2 cellular contexts compared by ENCODE assay signal in the genomic region with DNA sequence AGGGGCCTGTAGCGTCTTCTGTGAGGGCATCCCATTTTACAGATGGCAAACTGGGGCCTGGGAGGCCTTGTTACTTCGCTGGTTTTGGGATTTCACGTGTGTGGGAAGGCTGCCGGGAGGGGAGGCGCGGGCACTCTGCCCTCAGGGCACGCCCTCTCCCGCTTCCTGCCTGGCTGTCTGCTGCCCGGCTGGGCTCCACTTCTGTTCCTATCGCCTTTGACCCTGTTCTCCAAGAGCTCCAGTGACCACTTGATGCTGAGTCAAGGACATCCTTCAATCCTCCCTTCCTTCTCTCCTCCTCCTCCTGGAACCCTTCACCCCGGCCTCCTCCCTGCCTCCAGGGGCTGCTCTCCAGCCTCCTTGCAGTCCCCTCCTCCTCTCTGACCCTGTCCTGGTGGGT.
A peak's percentile ranks its signal among the peaks of the same experiment; 100 is the strongest.
TF ChIP-seq lines count a peak whose summit lies in the region.

No MANE protein-coding gene starts in this region.

TF ChIP-seq in liver, 16 proteins besides CTCF, POLR2A, EP300 and RAD21:
- no peak for TF ChIP-seq HNF4A (conservative IDR thresholded peaks at IDR 0.05)
- peak; percentile 73 for TF ChIP-seq NR2F2 (IDR thresholded peaks at IDR 0.05)
- TF ChIP-seq, protein P1, sequence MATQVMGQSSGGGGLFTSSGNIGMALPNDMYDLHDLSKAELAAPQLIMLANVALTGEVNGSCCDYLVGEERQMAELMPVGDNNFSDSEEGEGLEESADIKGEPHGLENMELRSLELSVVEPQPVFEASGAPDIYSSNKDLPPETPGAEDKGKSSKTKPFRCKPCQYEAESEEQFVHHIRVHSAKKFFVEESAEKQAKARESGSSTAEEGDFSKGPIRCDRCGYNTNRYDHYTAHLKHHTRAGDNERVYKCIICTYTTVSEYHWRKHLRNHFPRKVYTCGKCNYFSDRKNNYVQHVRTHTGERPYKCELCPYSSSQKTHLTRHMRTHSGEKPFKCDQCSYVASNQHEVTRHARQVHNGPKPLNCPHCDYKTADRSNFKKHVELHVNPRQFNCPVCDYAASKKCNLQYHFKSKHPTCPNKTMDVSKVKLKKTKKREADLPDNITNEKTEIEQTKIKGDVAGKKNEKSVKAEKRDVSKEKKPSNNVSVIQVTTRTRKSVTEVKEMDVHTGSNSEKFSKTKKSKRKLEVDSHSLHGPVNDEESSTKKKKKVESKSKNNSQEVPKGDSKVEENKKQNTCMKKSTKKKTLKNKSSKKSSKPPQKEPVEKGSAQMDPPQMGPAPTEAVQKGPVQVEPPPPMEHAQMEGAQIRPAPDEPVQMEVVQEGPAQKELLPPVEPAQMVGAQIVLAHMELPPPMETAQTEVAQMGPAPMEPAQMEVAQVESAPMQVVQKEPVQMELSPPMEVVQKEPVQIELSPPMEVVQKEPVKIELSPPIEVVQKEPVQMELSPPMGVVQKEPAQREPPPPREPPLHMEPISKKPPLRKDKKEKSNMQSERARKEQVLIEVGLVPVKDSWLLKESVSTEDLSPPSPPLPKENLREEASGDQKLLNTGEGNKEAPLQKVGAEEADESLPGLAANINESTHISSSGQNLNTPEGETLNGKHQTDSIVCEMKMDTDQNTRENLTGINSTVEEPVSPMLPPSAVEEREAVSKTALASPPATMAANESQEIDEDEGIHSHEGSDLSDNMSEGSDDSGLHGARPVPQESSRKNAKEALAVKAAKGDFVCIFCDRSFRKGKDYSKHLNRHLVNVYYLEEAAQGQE (IDR thresholded peaks at IDR 0.05), result no peak
- no peak for TF ChIP-seq RXRA (IDR thresholded peaks at IDR 0.05)
- TF ChIP-seq, protein P2, sequence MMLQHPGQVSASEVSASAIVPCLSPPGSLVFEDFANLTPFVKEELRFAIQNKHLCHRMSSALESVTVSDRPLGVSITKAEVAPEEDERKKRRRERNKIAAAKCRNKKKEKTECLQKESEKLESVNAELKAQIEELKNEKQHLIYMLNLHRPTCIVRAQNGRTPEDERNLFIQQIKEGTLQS (IDR thresholded peaks at IDR 0.05), result no peak
- no peak for TF ChIP-seq EGR1 (IDR thresholded peaks at IDR 0.05; ENCODE audit: low read depth in 2 of 2)
- TF ChIP-seq FOXA1 (IDR thresholded peaks at IDR 0.05), result no peak
- TF ChIP-seq JUND (IDR thresholded peaks at IDR 0.05), result no peak

TF ChIP-seq in HepG2, 621 proteins besides CTCF, POLR2A, EP300 and RAD21:
- TF ChIP-seq KLF13 (CRISPR knock-in tag; IDR thresholded peaks at IDR 0.05) (no peak), FOSL2 (CRISPR knock-in tag; IDR thresholded peaks at IDR 0.05) (no peak), ZSCAN25 (CRISPR knock-in tag; IDR thresholded peaks at IDR 0.05) (no peak), CCDC6 (CRISPR knock-in tag; IDR thresholded peaks at IDR 0.05) (no peak), KLF6 (CRISPR knock-in tag; IDR thresholded peaks at IDR 0.05) (no peak), ZNF460 (CRISPR knock-in tag; IDR thresholded peaks at IDR 0.05; ENCODE audit: borderline replicate concordance) (no peak), NR2F1 (CRISPR knock-in tag; IDR thresholded peaks at IDR 0.05) (no peak), ZNF337 (CRISPR knock-in tag; IDR thresholded peaks at IDR 0.05; ENCODE audit: borderline replicate concordance, low read depth) (no peak), ZNF629 (CRISPR knock-in tag; conservative IDR thresholded peaks at IDR 0.05) (no peak), ZNF879 (CRISPR knock-in tag; IDR thresholded peaks at IDR 0.05) (no peak), ZZZ3 (CRISPR knock-in tag; IDR thresholded peaks at IDR 0.05; ENCODE audit: borderline replicate concordance) (no peak), FOXP1 (IDR thresholded peaks at IDR 0.05) (no peak), FOXP1 (CRISPR knock-in tag; IDR thresholded peaks at IDR 0.05) (no peak)
- TF ChIP-seq, protein P3, sequence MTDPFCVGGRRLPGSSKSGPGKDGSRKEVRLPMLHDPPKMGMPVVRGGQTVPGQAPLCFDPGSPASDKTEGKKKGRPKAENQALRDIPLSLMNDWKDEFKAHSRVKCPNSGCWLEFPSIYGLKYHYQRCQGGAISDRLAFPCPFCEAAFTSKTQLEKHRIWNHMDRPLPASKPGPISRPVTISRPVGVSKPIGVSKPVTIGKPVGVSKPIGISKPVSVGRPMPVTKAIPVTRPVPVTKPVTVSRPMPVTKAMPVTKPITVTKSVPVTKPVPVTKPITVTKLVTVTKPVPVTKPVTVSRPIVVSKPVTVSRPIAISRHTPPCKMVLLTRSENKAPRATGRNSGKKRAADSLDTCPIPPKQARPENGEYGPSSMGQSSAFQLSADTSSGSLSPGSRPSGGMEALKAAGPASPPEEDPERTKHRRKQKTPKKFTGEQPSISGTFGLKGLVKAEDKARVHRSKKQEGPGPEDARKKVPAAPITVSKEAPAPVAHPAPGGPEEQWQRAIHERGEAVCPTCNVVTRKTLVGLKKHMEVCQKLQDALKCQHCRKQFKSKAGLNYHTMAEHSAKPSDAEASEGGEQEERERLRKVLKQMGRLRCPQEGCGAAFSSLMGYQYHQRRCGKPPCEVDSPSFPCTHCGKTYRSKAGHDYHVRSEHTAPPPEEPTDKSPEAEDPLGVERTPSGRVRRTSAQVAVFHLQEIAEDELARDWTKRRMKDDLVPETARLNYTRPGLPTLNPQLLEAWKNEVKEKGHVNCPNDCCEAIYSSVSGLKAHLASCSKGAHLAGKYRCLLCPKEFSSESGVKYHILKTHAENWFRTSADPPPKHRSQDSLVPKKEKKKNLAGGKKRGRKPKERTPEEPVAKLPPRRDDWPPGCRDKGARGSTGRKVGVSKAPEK (CRISPR knock-in tag; IDR thresholded peaks at IDR 0.05; ENCODE audit: borderline replicate concordance), result no peak
